ENCODE assay signal across 34 cellular contexts in genomic region chr6:29744621-29745020, GRCh38.
"Had no signal": no experiment of that assay in that cellular context is flagged by ENCODE, and none has a peak within 500 bp of the region (broad histone marks: within the 10 kb centered on the region; RNA-seq: fewer than 3 reads in every experiment).

No MANE protein-coding gene starts in this region.

- DNase-seq: Karpas-422, Kasumi-1, MG63, MM.1S, MV-4-11, NCI-H1048, NCI-H1092, NCI-H1092 treated with DMSO at 0.1 percent for 48 hours, NCI-H1105, NCI-H1105 treated with DMSO at 0.1 percent for 48 hours, NCI-H1417, NCI-H1417 treated with DMSO at 0.1 percent for 48 hours, NCI-H1436, NCI-H1436 treated with DMSO at 0.1 percent for 48 hours, NCI-H146, NCI-H1694, NCI-H1694 treated with DMSO at 0.1 percent for 48 hours, NCI-H187, NCI-H187 treated with DMSO at 0.1 percent for 48 hours, NCI-H1930, NCI-H2029, NCI-H2029 treated with DMSO at 0.1 percent for 48 hours, NCI-H2081, NCI-H2081 treated with DMSO at 0.1 percent for 48 hours, NCI-H2107, NCI-H2171, NCI-H2171 treated with DMSO at 0.1 percent for 48 hours, NCI-H2227 treated with DMSO at 0.1 percent for 48 hours, NCI-H226, NCI-H345, NCI-H446, NCI-H446 treated with DMSO at 0.1 percent for 48 hours, NCI-H510A had no signal

- H3K27ac ChIP-seq: KMS-11 had no signal

- H3K4me3 ChIP-seq: MG63 had no signal
